In the genomic region with DNA sequence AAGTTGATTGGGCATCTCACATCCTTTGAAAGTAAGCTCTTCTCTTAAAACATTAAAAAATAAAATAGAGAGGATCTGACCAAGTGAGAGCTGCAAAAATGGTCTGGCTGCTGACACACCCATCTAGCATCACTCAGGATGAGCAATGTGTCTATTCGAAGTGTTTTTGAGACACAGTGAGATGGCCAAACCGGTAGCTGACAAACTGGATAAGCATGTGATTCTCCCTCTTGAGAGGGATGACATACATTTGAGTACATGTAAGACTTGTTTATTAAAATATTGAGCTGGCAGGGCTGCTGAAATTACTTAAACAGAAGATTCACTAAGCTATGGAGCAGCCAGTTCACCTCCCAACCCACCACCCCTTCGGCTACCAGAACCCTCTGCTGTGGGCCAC, we compare ENCODE assay signal across 18 cellular contexts.
"Had no signal": no experiment of that assay in that cellular context is flagged by ENCODE, and none has a peak within 500 bp of the region (broad histone marks: within the 10 kb centered on the region; RNA-seq: fewer than 3 reads in every experiment).

No MANE protein-coding gene starts in this region.

- H3K9me3 ChIP-seq: gastrocnemius medialis had no signal

- H2AFZ ChIP-seq: neural progenitor cell, parathyroid adenoma had no signal

- H3K36me3 ChIP-seq: gastrocnemius medialis, heart left ventricle, neural progenitor cell, tibial nerve had no signal

- H3K4me3 Mint-ChIP-seq: activated naive CD4-positive, alpha-beta T cell treated with anti-CD3 and anti-CD28 coated beads, Interleukin-2, amount 50 U/mL, for 24 hours; naive B cell; neural progenitor cell; stimulated activated naive B cell treated with anti-CD40 and anti-IgM and Interleukin-4, amounts not matched to agents 10 μg/mL and 1 μg/mL and 100 μg/mL, for 72 hours had no signal

- H3K9me3 Mint-ChIP-seq: activated naive CD4-positive, alpha-beta T cell treated with anti-CD3 and anti-CD28 coated beads, Interleukin-2, amount 50 U/mL, for 24 hours; neural progenitor cell; stimulated activated naive B cell treated with anti-CD40 and anti-IgM and Interleukin-4, amounts not matched to agents 10 μg/mL and 1 μg/mL and 100 μg/mL, for 72 hours had no signal

- H3K4me3 ChIP-seq: coronary artery, gastrocnemius medialis, heart left ventricle, lung, neural progenitor cell, tibial nerve had no signal

- H3K27ac ChIP-seq: coronary artery, gastrocnemius medialis, heart left ventricle, neural progenitor cell, parathyroid adenoma, tibial nerve, VCaP had no signal

- H3K4me1 Mint-ChIP-seq: activated naive CD4-positive, alpha-beta T cell treated with anti-CD3 and anti-CD28 coated beads, Interleukin-2, amount 50 U/mL, for 24 hours; naive B cell; neural progenitor cell; stimulated activated naive B cell treated with anti-CD40 and anti-IgM and Interleukin-4, amounts not matched to agents 10 μg/mL and 1 μg/mL and 100 μg/mL, for 72 hours had no signal

- H3K4me2 ChIP-seq: neural progenitor cell had no signal

- H3K9ac ChIP-seq: neural progenitor cell, parathyroid adenoma had no signal

- DNase-seq: activated CD4-positive, alpha-beta T cell treated with anti-CD3 and anti-CD28 coated beads for 1 hour; activated CD4-positive, alpha-beta T cell treated with anti-CD3 and anti-CD28 coated beads, Interleukin-2, amount 50 U/mL, for 4 hours; activated effector memory CD4-positive, alpha-beta T cell treated with Interleukin-2 at 50 U/mL for 16 hours; activated T-cell treated with anti-CD3 and anti-CD28 coated beads, Interleukin-2, amount 50 U/mL, for 1 hour; caudate nucleus; gastrocnemius medialis; heart left ventricle; naive B cell; stimulated activated CD4-positive, alpha-beta T cell treated with anti-CD3 and anti-CD28 coated beads, Interleukin-15, amount 100 ng/mL, for 24 hours; stimulated activated CD4-positive, alpha-beta T cell treated with anti-CD3 and anti-CD28 coated beads, Interleukin-4, amount 100 ng/mL, for 1 hour; stimulated activated naive B cell treated with anti-CD40 and anti-IgM and Interleukin-4, amounts not matched to agents 10 μg/mL and 1 μg/mL and 100 μg/mL, for 72 hours had no signal

- H3K4me1 ChIP-seq: gastrocnemius medialis, heart left ventricle, neural progenitor cell, parathyroid adenoma, tibial nerve had no signal

- H3K27me3 ChIP-seq: gastrocnemius medialis, neural progenitor cell, tibial nerve had no signal

- H3K27ac Mint-ChIP-seq: activated naive CD4-positive, alpha-beta T cell treated with anti-CD3 and anti-CD28 coated beads, Interleukin-2, amount 50 U/mL, for 24 hours; naive B cell; neural progenitor cell; stimulated activated naive B cell treated with anti-CD40 and anti-IgM and Interleukin-4, amounts not matched to agents 10 μg/mL and 1 μg/mL and 100 μg/mL, for 72 hours had no signal

- ATAC-seq: gastrocnemius medialis; heart left ventricle; stimulated activated naive B cell treated with anti-CD40 and anti-IgM and Interleukin-4, amounts not matched to agents 10 μg/mL and 1 μg/mL and 100 μg/mL, for 72 hours had no signal

- H3K36me3 Mint-ChIP-seq: activated naive CD4-positive, alpha-beta T cell treated with anti-CD3 and anti-CD28 coated beads, Interleukin-2, amount 50 U/mL, for 24 hours; naive B cell; neural progenitor cell; stimulated activated naive B cell treated with anti-CD40 and anti-IgM and Interleukin-4, amounts not matched to agents 10 μg/mL and 1 μg/mL and 100 μg/mL, for 72 hours had no signal

- H3K79me2 ChIP-seq: parathyroid adenoma had no signal
